20 cellular contexts compared by ENCODE assay signal in genomic region chr4:147709999-147710398, GRCh38. TPM values are rescaled to one million over a fixed set of nuclear protein-coding genes. Genes with fewer than 3 reads are reported as not detected.
DNase-seq lines count a peak whose midpoint lies in the region; ATAC-seq, FAIRE-seq and TF ChIP-seq lines count a peak whose summit lies in the region.
"Had no signal": no experiment of that assay in that cellular context is flagged by ENCODE, and none has a peak within 500 bp of the region (broad histone marks: within the 10 kb centered on the region; RNA-seq: fewer than 3 reads in every experiment).

No MANE protein-coding gene starts in this region.

- peak; percentile 36; the same call in 1 of the 2 replicates for ATAC-seq in PC-3
- ATAC-seq in K562: peak; percentile 44
- ATAC-seq in activated naive CD4-positive, alpha-beta T cell treated with anti-CD3 and anti-CD28 coated beads, Interleukin-2, amount 50 U/mL, for 72 hours: no peak
- no peak for ATAC-seq in HG03378 (IDR thresholded peaks at IDR 0.05; ENCODE audit: unreplicated experiment)
- ATAC-seq: gastroesophageal sphincter, HCT116, pancreas had no signal

- TF ChIP-seq CTCF in PC-3 (conservative IDR thresholded peaks at IDR 0.05; ENCODE audit: low read depth, low read length) (no peak), K562 (IDR thresholded peaks at IDR 0.05 in 2 of 3, conservative IDR thresholded peaks at IDR 0.05 in 1 of 3; ENCODE audit: insufficient read depth in 2 of 3, low read depth in 1 of 3, low read length in 3 of 3) (no peak), spleen (IDR thresholded peaks at IDR 0.05 in 8 of 11, conservative IDR thresholded peaks at IDR 0.05 in 3 of 11) (no peak)

- CTCF ChIA-PET in PC-3 (lab: Charles Lee) (no interaction called here), K562 (lab: Yijun Ruan, JAX; ENCODE audit: low intra/inter-chr PET ratio) (no interaction called here)

- in situ Hi-C loops in K562 (cut with MboI): no loop called here

- no peak overlapping the region for H3K9ac ChIP-seq in PC-3 (ENCODE audit: low read length)
- H3K9ac ChIP-seq in K562 (ENCODE audit: insufficient read depth in 1 of 2, low read depth in 2 of 2, low read length in 2 of 2): no peak overlapping the region
- no peak overlapping the region for H3K9ac ChIP-seq in mesenchymal stem cell (ENCODE audit: low read length)

- no peak overlapping the region for H3K14ac ChIP-seq in mesenchymal stem cell (ENCODE audit: low read length in 2 of 2)

- no peaks in the 10 kb centered on the region for H3K27me3 ChIP-seq in PC-3 (ENCODE audit: low read length)
- H3K27me3 ChIP-seq in K562 (ENCODE audit: control insufficient read depth in 2 of 2, insufficient read depth in 2 of 2, low read length in 2 of 2): no peaks in the 10 kb centered on the region; a peak in 1 of 5 replicates
- H3K27me3 ChIP-seq in mesenchymal stem cell (ENCODE audit: control insufficient read depth in 1 of 2, insufficient read depth in 1 of 2, low read length in 2 of 2): no peaks in the 10 kb centered on the region
- no peaks in the 10 kb centered on the region for H3K27me3 ChIP-seq in spleen (replicated peaks in 1 of 7)
- H3K27me3 ChIP-seq: gastroesophageal sphincter, pancreas, testis had no signal

- peaks cover 12% of the 10 kb centered on the region for H3K4me1 ChIP-seq in PC-3 (ENCODE audit: insufficient read depth, low read length)
- no peaks in the 10 kb centered on the region for H3K4me1 ChIP-seq in K562 (replicated peaks in 1 of 2; ENCODE audit: control insufficient read depth in 2 of 2, insufficient read depth in 2 of 2, low read length in 2 of 2)
- H3K4me1 ChIP-seq in mesenchymal stem cell (ENCODE audit: control insufficient read depth, insufficient read depth, low read depth, low read length): peaks cover 7% of the 10 kb centered on the region
- H3K4me1 ChIP-seq in spleen: peaks cover 0 to 8% (median 1%) of the 10 kb centered on the region in 6 donors
- H3K4me1 ChIP-seq: pancreas, testis had no signal

- H3K9me3 ChIP-seq in PC-3 (ENCODE audit: low read length) (no peaks in the 10 kb centered on the region), K562 (replicated peaks; ENCODE audit: control insufficient read depth, insufficient read depth, low read depth, low read length) (no peaks in the 10 kb centered on the region), mesenchymal stem cell (ENCODE audit: control insufficient read depth, low read length) (no peaks in the 10 kb centered on the region), spleen (no peaks in the 10 kb centered on the region)
- H3K9me3 ChIP-seq: gastroesophageal sphincter, pancreas, testis had no signal

- no peak overlapping the region for H3K4me3 ChIP-seq in PC-3 (ENCODE audit: low read length)
- H3K4me3 ChIP-seq in K562: no peak overlapping the region
- H3K4me3 ChIP-seq in mesenchymal stem cell (ENCODE audit: insufficient read depth in 1 of 2, low read depth in 1 of 2, low read length in 2 of 2): no peak overlapping the region
- no peak overlapping the region for H3K4me3 ChIP-seq in spleen
- H3K4me3 ChIP-seq: gastroesophageal sphincter, pancreas, testis had no signal

- no peak overlapping the region for H2AFZ ChIP-seq in PC-3 (ENCODE audit: low read length)
- H2AFZ ChIP-seq in K562 (ENCODE audit: low read depth, low read length): peak overlapping the region; percentile 79; the same call in 1 of the 2 replicates
- peak overlapping the region; percentile 46 for H2AFZ ChIP-seq in mesenchymal stem cell (ENCODE audit: low read depth, low read length)

- no peaks in the 10 kb centered on the region for H3K9me3 Mint-ChIP-seq in activated naive CD4-positive, alpha-beta T cell treated with anti-CD3 and anti-CD28 coated beads, Interleukin-2, amount 50 U/mL, for 72 hours

- no peaks in the 10 kb centered on the region for H3K9me1 ChIP-seq in K562 (ENCODE audit: control insufficient read depth, insufficient read depth, low read length)

- no peak overlapping the region for H2BK5ac ChIP-seq in mesenchymal stem cell (ENCODE audit: low read depth, low read length, poor library complexity, severe bottlenecking)

- no TSS peak for BruUV-seq in PC-3 (replicated peaks; lab: Mats Ljungman, UMichigan)
- no TSS peak for BruUV-seq in K562 (replicated peaks; lab: Mats Ljungman, UMichigan)

- H4K20me1 ChIP-seq in PC-3 (ENCODE audit: low read length) (no peaks in the 10 kb centered on the region), K562 (replicated peaks; ENCODE audit: control insufficient read depth, insufficient read depth, low read length) (no peaks in the 10 kb centered on the region)

- H2BK15ac ChIP-seq in mesenchymal stem cell (ENCODE audit: low read depth, poor library complexity, severe bottlenecking): no peak overlapping the region

- H3K79me1 ChIP-seq in mesenchymal stem cell (replicated peaks; ENCODE audit: low read length, poor library complexity, severe bottlenecking): no peaks in the 10 kb centered on the region

- POLR2A ChIA-PET in PC-3 (lab: Charles Lee; ENCODE audit: unreplicated experiment) (no interaction called here), K562 (lab: Yijun Ruan, JAX) (no interaction called here)

- WGBS in K562 (ENCODE audit: insufficient coverage, low coverage, missing lambda C conversion rate): 52% methylated on average over 4 of the region's 5 CpGs
- WGBS in mesenchymal stem cell: 46% methylated on average over 2 of the region's 5 CpGs
- WGBS in spleen, 5 donors: 86 to 95% (median 92%) methylated on average over 5 of the region's 5 CpGs

- no peaks in the 10 kb centered on the region for H3K9me2 ChIP-seq in PC-3 (replicated peaks; ENCODE audit: low read length)

- no peaks in the 10 kb centered on the region for H3F3A ChIP-seq in PC-3 (ENCODE audit: low read length, unreplicated experiment)

- no peaks in the 10 kb centered on the region for H3K36me3 Mint-ChIP-seq in activated naive CD4-positive, alpha-beta T cell treated with anti-CD3 and anti-CD28 coated beads, Interleukin-2, amount 50 U/mL, for 72 hours

- H3K4me2 ChIP-seq in PC-3 (ENCODE audit: low read length) (no peak overlapping the region), K562 (ENCODE audit: insufficient read depth, low read length) (no peak overlapping the region), mesenchymal stem cell (ENCODE audit: low read length, poor library complexity, severe bottlenecking) (no peak overlapping the region)

- FAIRE-seq in K562 (lab: Jason Lieb, UNC): no peak
- FAIRE-seq: bronchial epithelial cell, D721Med, pancreas had no signal

- intact Hi-C loops in PC-3 (cut with micrococcal nuclease): loop anchor here (2.0 kb wide), 1 partner anchor 113 kb away; no protein-coding TSS in a partner anchor
- intact Hi-C loops in K562 (cut with micrococcal nuclease): no loop called here
- intact Hi-C loops in spleen (cut with DNase I; ENCODE audit: low total_unique reads): loop anchor here (2.0 kb wide), 1 partner anchor 157 kb away; no protein-coding TSS in a partner anchor

- H2AK5ac ChIP-seq in mesenchymal stem cell (ENCODE audit: low read length, severe bottlenecking): peak overlapping the region; percentile 7

- peak overlapping the region; percentile 33 for H4K8ac ChIP-seq in mesenchymal stem cell (ENCODE audit: low read length)

- TF ChIP-seq POLR2A in K562 (conservative IDR thresholded peaks at IDR 0.05) (no peak), spleen (IDR thresholded peaks at IDR 0.05) (no peak)

- no peak overlapping the region for H2BK120ac ChIP-seq in mesenchymal stem cell (ENCODE audit: low read depth, low read length)

- H3K79me2 ChIP-seq in PC-3 (ENCODE audit: low read length) (no peaks in the 10 kb centered on the region), K562 (ENCODE audit: control insufficient read depth, insufficient read depth, low read length) (no peaks in the 10 kb centered on the region)

- DNase-seq in HCEC 1CT (peak; percentile 68), PC-3 (peak; percentile 52), K562 (ENCODE audit: extremely low read depth in 1 of 4, low spot score in 3 of 4) (no peak), mesenchymal stem cell (peak; percentile 60), spleen (no peak)
- no peak for DNase-seq in activated naive CD4-positive, alpha-beta T cell treated with anti-CD3 and anti-CD28 coated beads, Interleukin-2, amount 50 U/mL, for 72 hours (ENCODE audit: low spot score in 2 of 2)
- DNase-seq: activated CD4-positive, alpha-beta T cell treated with anti-CD3 and anti-CD28 coated beads for 48 hours; activated naive CD4-positive, alpha-beta T cell treated with anti-CD3 and anti-CD28 coated beads, Interleukin-2, amount 50 U/mL, for 16 hours; effector CD8-positive, alpha-beta T cell; NCI-H1105 treated with DMSO at 0.1 percent for 48 hours; pancreas; stimulated activated CD4-positive, alpha-beta T cell treated with anti-CD3 and anti-CD28 coated beads, Interleukin-4, amount 100 ng/mL, for 24 hours; stimulated activated CD8-positive, alpha-beta memory T cell treated with anti-CD3 and anti-CD28 coated beads, Interleukin-4, amount 100 ng/mL, for 48 hours; T-helper 9 cell; testis had no signal

- no peak for TF ChIP-seq RAD21 in K562 (CRISPR knock-in tag; conservative IDR thresholded peaks at IDR 0.05 in 1 of 2, IDR thresholded peaks at IDR 0.05 in 1 of 2)

- no peaks in the 10 kb centered on the region for H3K36me3 ChIP-seq in PC-3 (ENCODE audit: low read depth, low read length)
- H3K36me3 ChIP-seq in K562 (ENCODE audit: control insufficient read depth, insufficient read depth, low read length): no peaks in the 10 kb centered on the region
- no peaks in the 10 kb centered on the region for H3K36me3 ChIP-seq in mesenchymal stem cell (ENCODE audit: control insufficient read depth in 1 of 2, insufficient read depth in 2 of 2, low read depth in 1 of 2, low read length in 2 of 2)
- no peaks in the 10 kb centered on the region for H3K36me3 ChIP-seq in spleen
- H3K36me3 ChIP-seq: gastroesophageal sphincter, pancreas had no signal

- H3K27ac Mint-ChIP-seq in activated naive CD4-positive, alpha-beta T cell treated with anti-CD3 and anti-CD28 coated beads, Interleukin-2, amount 50 U/mL, for 72 hours: no peak overlapping the region

- H2BK12ac ChIP-seq in mesenchymal stem cell (ENCODE audit: low read length in 2 of 2): peak overlapping the region in 1 of 2 experiments; percentile 71

- H3K27ac ChIP-seq in PC-3 (ENCODE audit: low read length) (no peak overlapping the region), K562 (ENCODE audit: extremely low read depth, low read depth, low read length) (no peak overlapping the region), mesenchymal stem cell (ENCODE audit: low read length, poor library complexity, severe bottlenecking) (no peak overlapping the region), spleen (no peak overlapping the region)
- H3K27ac ChIP-seq: gastroesophageal sphincter, pancreas, testis had no signal

- TF ChIP-seq EP300 in K562 (IDR thresholded peaks at IDR 0.05; ENCODE audit: low read length): no peak

- H4K91ac ChIP-seq in mesenchymal stem cell (ENCODE audit: low read length): no peak overlapping the region

- H3K4ac ChIP-seq in mesenchymal stem cell (ENCODE audit: low read depth in 1 of 2, low read length in 2 of 2): peak overlapping the region in 1 of 2 experiments; percentile 88

- no peak overlapping the region for H3K23ac ChIP-seq in mesenchymal stem cell (ENCODE audit: low read length in 2 of 2)

- H3K18ac ChIP-seq in mesenchymal stem cell (ENCODE audit: low read depth in 1 of 2, low read length in 2 of 2): peak overlapping the region; percentile 43 to 48

RNA-seq across cellular contexts. Expression of gene ARHGAP10, which starts 21.9 kb away (rescaled TPM):
- 9.0 and 12.0 TPM in 2 replicates for total RNA-seq in PC-3 (2014; rRNA removed)
- total RNA-seq in K562 (2011; cell fraction: chromatin; rRNA removed; ENCODE audit: low replicate concordance): 0.28 and 0.90 TPM in 2 replicates
- total RNA-seq in K562 (2011; cell fraction: nucleolus; rRNA removed): 0.33 and 0.66 TPM in 2 replicates
- 0.15 and 0.23 TPM in 2 replicates for total RNA-seq in K562 (2011; cell fraction: nucleoplasm; rRNA removed)
- total RNA-seq in K562 (2014; rRNA removed): 0.05 and 0.16 TPM in 2 replicates
- total RNA-seq in K562 (2014; rRNA removed; fragmentation: Illumina TruSeq; extraction: Trizol): 0.07 and 0.10 TPM in 2 replicates
- 0.04 TPM in 1 of 2 replicates, not detected in the other for total RNA-seq in K562 (2015; rRNA removed; fragmentation: Illumina TruSeq; extraction: Trizol)
- 0.16 and 0.22 TPM in 2 replicates for total RNA-seq in K562 (2021)
- polyA plus RNA-seq in K562 (2011; rRNA removed): 0.14 and 0.24 TPM in 2 replicates
- polyA plus RNA-seq in K562 (2011; cell fraction: cytosol; rRNA removed): 0.15 and 0.16 TPM in 2 replicates
- polyA plus RNA-seq in K562 (2011; cell fraction: nucleus; rRNA removed): 0.11 and 0.28 TPM in 2 replicates
- polyA plus RNA-seq in K562 (2012): 0.10 and 0.18 TPM in 2 replicates
- 0.08 TPM in 1 of 2 replicates, not detected in the other for polyA plus RNA-seq in K562 (2014; fragmentation: Illumina TruSeq; extraction: Trizol)
- under 1 TPM in 1 of 2 experiments, not detected in 1; 0.03 TPM for polyA plus RNA-seq in K562 (2014; fragmentation: Nextera tagmentation; extraction: Ambion mirVana)
- 0.13 TPM in 1 of 2 replicates, not detected in the other for polyA plus RNA-seq in K562 (2014; rRNA removed)
- 0.53 and 0.54 TPM in 2 replicates for polyA minus RNA-seq in K562 (2011; rRNA and poly(A)+ RNA removed)
- polyA minus RNA-seq in K562 (2011; cell fraction: cytosol; rRNA and poly(A)+ RNA removed): not detected in 2 replicates
- polyA minus RNA-seq in K562 (2011; cell fraction: nucleus; rRNA and poly(A)+ RNA removed): 0.40 and 0.89 TPM in 2 replicates
- 24.9 TPM for polyA plus RNA-seq in mesenchymal stem cell (2013, experiment 1 of 2)
- polyA plus RNA-seq in mesenchymal stem cell (2013, experiment 2 of 2): 24.0 TPM
- total RNA-seq in activated naive CD4-positive, alpha-beta T cell treated with anti-CD3 and anti-CD28 coated beads, Interleukin-2, amount 50 U/mL, for 72 hours: 1 to 10 TPM; 2.9 to 6.4 TPM
- total RNA-seq in spleen: 10 to 100 TPM in 6 of 7 donors, 1 to 10 TPM in 1; 5.8 to 35.5 (median 18.0) TPM
- 1 to 10 TPM; 4.0 to 7.2 (median 4.8) TPM for polyA plus RNA-seq in spleen

RNA-seq across cellular contexts. Expression of gene PRMT9, which starts 26.0 kb away (rescaled TPM):
- total RNA-seq in PC-3 (2014; rRNA removed) (4.6 and 6.5 TPM in 2 replicates), K562 (2014; rRNA removed) (7.2 and 7.9 TPM in 2 replicates), K562 (2014; rRNA removed; fragmentation: Illumina TruSeq; extraction: Trizol) (11.9 and 12.7 TPM in 2 replicates), K562 (2015; rRNA removed; fragmentation: Illumina TruSeq; extraction: Trizol) (11.5 and 12.0 TPM in 2 replicates), K562 (2021) (8.2 and 8.3 TPM in 2 replicates), spleen (10 to 100 TPM in 1 of 7 donors, 1 to 10 TPM in 6; 7.2 to 11.2 (median 9.6) TPM)
- 8.6 and 27.1 TPM in 2 replicates for total RNA-seq in K562 (2011; cell fraction: chromatin; rRNA removed; ENCODE audit: low replicate concordance)
- 5.0 and 5.5 TPM in 2 replicates for total RNA-seq in K562 (2011; cell fraction: nucleolus; rRNA removed)
- total RNA-seq in K562 (2011; cell fraction: nucleoplasm; rRNA removed): 8.9 and 9.2 TPM in 2 replicates
- polyA plus RNA-seq in K562 (2011; rRNA removed) (12.1 and 15.6 TPM in 2 replicates), K562 (2014; fragmentation: Illumina TruSeq; extraction: Trizol) (6.0 and 7.1 TPM in 2 replicates), K562 (2014; fragmentation: Nextera tagmentation; extraction: Ambion mirVana) (1 to 10 TPM; 3.5 to 4.7 TPM), K562 (2014; rRNA removed) (5.5 and 8.3 TPM in 2 replicates), spleen (1 to 10 TPM; 2.9 to 3.8 (median 3.1) TPM)
- polyA plus RNA-seq in K562 (2011; cell fraction: cytosol; rRNA removed): 4.0 and 5.6 TPM in 2 replicates
- polyA plus RNA-seq in K562 (2011; cell fraction: nucleus; rRNA removed): 7.9 and 13.1 TPM in 2 replicates
- polyA plus RNA-seq in K562 (2012): 4.8 and 5.8 TPM in 2 replicates
- 22.1 and 26.3 TPM in 2 replicates for polyA minus RNA-seq in K562 (2011; rRNA and poly(A)+ RNA removed)
- polyA minus RNA-seq in K562 (2011; cell fraction: cytosol; rRNA and poly(A)+ RNA removed): 7.5 and 8.8 TPM in 2 replicates
- 7.3 and 13.4 TPM in 2 replicates for polyA minus RNA-seq in K562 (2011; cell fraction: nucleus; rRNA and poly(A)+ RNA removed)
- 4.2 TPM for polyA plus RNA-seq in mesenchymal stem cell (2013, experiment 1 of 2)
- 3.8 TPM for polyA plus RNA-seq in mesenchymal stem cell (2013, experiment 2 of 2)
- total RNA-seq in activated naive CD4-positive, alpha-beta T cell treated with anti-CD3 and anti-CD28 coated beads, Interleukin-2, amount 50 U/mL, for 72 hours: 10 to 100 TPM in 1 of 2 donors, 1 to 10 TPM in 1; 7.5 to 12.9 TPM

Comparison
In these comparisons a context has a peak if more than half of its experiments do, and no peak if none do; other contexts are left out.
1. DNase-seq: peak in HCEC 1CT (single experiment), PC-3 (single experiment) and mesenchymal stem cell (single experiment); none in K562 (0 of 4), activated naive CD4-positive, alpha-beta T cell treated with anti-CD3 and anti-CD28 coated beads, Interleukin-2, amount 50 U/mL, for 72 hours (0 of 2) and spleen (single experiment).
2. ATAC-seq: peak in PC-3 (single experiment) and K562 (single experiment); none in activated naive CD4-positive, alpha-beta T cell treated with anti-CD3 and anti-CD28 coated beads, Interleukin-2, amount 50 U/mL, for 72 hours (0 of 2) and HG03378 (single experiment).